ENCODE assay signal across 10 cellular contexts in the genomic region with DNA sequence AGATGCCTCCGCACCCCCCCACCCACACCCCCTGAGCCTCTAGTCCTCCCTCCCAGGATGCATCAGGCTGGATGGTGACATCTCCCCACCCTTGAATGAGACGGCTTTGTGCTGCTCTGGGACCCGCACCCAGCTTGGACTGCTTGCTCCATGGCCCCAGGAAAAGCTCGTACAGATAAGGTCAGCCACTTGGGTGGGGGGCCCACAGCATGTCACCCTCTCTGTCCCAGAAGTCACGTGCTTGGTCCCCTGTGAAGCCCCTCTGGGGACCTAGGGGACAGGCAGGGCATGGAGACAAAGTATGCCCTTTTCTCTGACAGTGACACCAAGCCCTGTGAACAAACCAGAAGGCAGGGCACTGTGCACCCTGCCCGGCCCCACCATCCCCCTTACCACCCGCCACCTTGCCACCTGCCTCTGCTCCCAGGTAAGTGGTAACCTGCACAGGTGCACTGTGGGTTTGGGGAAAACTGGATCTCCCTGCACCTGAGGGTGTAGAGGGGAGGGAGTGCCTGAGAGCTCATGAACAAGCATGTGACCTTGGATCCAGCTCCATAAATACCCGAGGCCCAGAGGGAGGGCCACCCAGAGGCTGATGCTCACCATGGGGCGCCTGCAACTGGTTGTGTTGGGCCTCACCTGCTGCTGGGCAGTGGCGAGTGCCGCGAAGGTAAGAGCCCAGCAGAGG. TPM values are rescaled to one million over a fixed set of nuclear protein-coding genes. Genes with fewer than 3 reads are reported as not detected.
A peak's percentile ranks its signal among the peaks of the same experiment; 100 is the strongest.
DNase-seq lines count a peak whose midpoint lies in the region; ATAC-seq, FAIRE-seq and TF ChIP-seq lines count a peak whose summit lies in the region.
"Not testable (repeated sequence)": the region's sequence is repeated elsewhere in the genome, so short reads cannot be mapped to it uniquely, and the experiment has no call there.
"Had no signal": no experiment of that assay in that cellular context is flagged by ENCODE, and none has a peak within 500 bp of the region (broad histone marks: within the 10 kb centered on the region; RNA-seq: fewer than 3 reads in every experiment).

No MANE protein-coding gene starts in this region.

- H3K27me3 ChIP-seq in Caco-2 (replicated peaks; ENCODE audit: control insufficient read depth, insufficient read depth, low read length); GM23338 (ENCODE audit: insufficient read depth); Peyer's patch; small intestine (ENCODE audit: control insufficient read depth in 2 of 2, insufficient read depth in 2 of 2, low read length in 2 of 2): not testable (repeated sequence)
- peaks cover 0 to 34% of the 10 kb centered on the region in 2 experiments for H3K27me3 ChIP-seq in mesenchymal stem cell (ENCODE audit: control insufficient read depth in 1 of 2, insufficient read depth in 1 of 2, low read length in 2 of 2)

- not testable (repeated sequence) for H3K23ac ChIP-seq in mesenchymal stem cell (ENCODE audit: low read length in 2 of 2)

- not testable (repeated sequence) for H3K9me3 Mint-ChIP-seq in Caco-2 (ENCODE audit: unreplicated experiment); GM23338

- intact Hi-C loops in Caco-2 (cut with micrococcal nuclease; ENCODE audit: unreplicated experiment) = not testable (repeated sequence)

- H3K4me2 ChIP-seq in GM23338; mesenchymal stem cell (ENCODE audit: low read length, poor library complexity, severe bottlenecking): not testable (repeated sequence)

- H2BK15ac ChIP-seq in mesenchymal stem cell (ENCODE audit: low read depth, poor library complexity, severe bottlenecking) = peak overlapping the region; percentile 23

- H3K27me3 Mint-ChIP-seq in Caco-2 (ENCODE audit: insufficient read depth, unreplicated experiment); GM23338 (ENCODE audit: insufficient read depth, low read depth, poor library complexity): not testable (repeated sequence)

- peak overlapping the region; percentile 37 for H3K4me3 Mint-ChIP-seq in Caco-2 (ENCODE audit: unreplicated experiment)
- not testable (repeated sequence) for H3K4me3 Mint-ChIP-seq in GM23338

- not testable (repeated sequence) for H3K9me2 ChIP-seq in GM23338 (ENCODE audit: insufficient read depth)

- not testable (repeated sequence) for H3K4ac ChIP-seq in mesenchymal stem cell (ENCODE audit: low read depth in 1 of 2, low read length in 2 of 2)

- not testable (repeated sequence) for H2AK5ac ChIP-seq in mesenchymal stem cell (ENCODE audit: low read length, severe bottlenecking)

- TF ChIP-seq POLR2A in Peyer's patch (IDR thresholded peaks at IDR 0.05) = not testable (repeated sequence)

- peak in 1 of 2 experiments; percentile 28 for DNase-seq in Caco-2
- not testable (repeated sequence) for DNase-seq in GM23338 (ENCODE audit: low spot score); mesenchymal stem cell; small intestine
- peak; percentile 52 for DNase-seq in NCI-H2107 (lab: John Stamatoyannopoulos, UW)
- DNase-seq in Peyer's patch = peak in 2 of 3 donors; percentile 51 to 66

- peak overlapping the region in 1 of 2 experiments; percentile 21 for H3K18ac ChIP-seq in mesenchymal stem cell (ENCODE audit: low read depth in 1 of 2, low read length in 2 of 2)

- not testable (repeated sequence) for H4K20me1 ChIP-seq in GM23338 (replicated peaks; ENCODE audit: insufficient read depth)

- FAIRE-seq in small intestine (lab: Jason Lieb, UNC) = not testable (repeated sequence)

- ATAC-seq in GM23338 (0 out of 3 replicates have a peak, but pooled peaks have one; percentile 13), esophagus mucosa (peak; percentile 15)

- not testable (repeated sequence) for TF ChIP-seq CTCF in Caco-2 (IDR thresholded peaks at IDR 0.05; ENCODE audit: insufficient read depth in 1 of 2, low read depth in 1 of 2, low read length in 1 of 2, severe bottlenecking in 1 of 2, unreplicated experiment in 1 of 2); GM23338 (conservative IDR thresholded peaks at IDR 0.05; ENCODE audit: low read depth in 2 of 2); Peyer's patch (IDR thresholded peaks at IDR 0.05)

- peak overlapping the region in 1 of 2 experiments; percentile 41 for H3K14ac ChIP-seq in mesenchymal stem cell (ENCODE audit: low read length in 2 of 2)

- H3K79me1 ChIP-seq in mesenchymal stem cell (replicated peaks; ENCODE audit: low read length, poor library complexity, severe bottlenecking) = not testable (repeated sequence)

- not testable (repeated sequence) for H4K8ac ChIP-seq in mesenchymal stem cell (ENCODE audit: low read length)

- CTCF ChIA-PET in Caco-2 (lab: Charles Lee) = not testable (repeated sequence)

- not testable (repeated sequence) for H3K4me3 ChIP-seq in Caco-2 (ENCODE audit: low read depth, low read length); GM23338; Peyer's patch; mesenchymal stem cell (ENCODE audit: insufficient read depth in 1 of 2, low read depth in 1 of 2, low read length in 2 of 2); small intestine (ENCODE audit: low read depth in 1 of 2, low read length in 2 of 2)

- not testable (repeated sequence) for H3F3A ChIP-seq in GM23338 (replicated peaks; ENCODE audit: low read depth)

- not testable (repeated sequence) for H3K36me3 ChIP-seq in Caco-2 (ENCODE audit: control insufficient read depth, insufficient read depth, low read length); GM23338 (ENCODE audit: insufficient read depth); Peyer's patch; mesenchymal stem cell (ENCODE audit: control insufficient read depth in 1 of 2, insufficient read depth in 2 of 2, low read depth in 1 of 2, low read length in 2 of 2); small intestine (ENCODE audit: control insufficient read depth in 2 of 2, insufficient read depth in 2 of 2, low read length in 2 of 2)

- not testable (repeated sequence) for H3K79me2 ChIP-seq in GM23338 (replicated peaks; ENCODE audit: insufficient read depth)

- peaks cover 13% of the 10 kb centered on the region for H3K4me1 ChIP-seq in Caco-2
- not testable (repeated sequence) for H3K4me1 ChIP-seq in GM23338 (ENCODE audit: insufficient read depth); Peyer's patch; mesenchymal stem cell (ENCODE audit: control insufficient read depth, insufficient read depth, low read depth, low read length); small intestine (ENCODE audit: control insufficient read depth in 2 of 2, insufficient read depth in 1 of 2, low read depth in 1 of 2, low read length in 1 of 2)

- H4K91ac ChIP-seq in mesenchymal stem cell (ENCODE audit: low read length) = peak overlapping the region; percentile 68

- WGBS in mesenchymal stem cell = 95% methylated on average over 4 of the region's 12 CpGs
- WGBS in small intestine, 3 donors = 16 to 67% (median 22%) methylated on average over 5 to 10 of the region's 12 CpGs

- H3K4me1 Mint-ChIP-seq in Caco-2 (ENCODE audit: low read depth, unreplicated experiment); GM23338: not testable (repeated sequence)

- H2AFZ ChIP-seq in GM23338; mesenchymal stem cell (ENCODE audit: low read depth, low read length): not testable (repeated sequence)

- not testable (repeated sequence) for H2BK12ac ChIP-seq in mesenchymal stem cell (ENCODE audit: low read length in 2 of 2)

- H2BK120ac ChIP-seq in mesenchymal stem cell (ENCODE audit: low read depth, low read length) = not testable (repeated sequence)

- not testable (repeated sequence) for H3K9me3 ChIP-seq in Caco-2; Peyer's patch; mesenchymal stem cell (ENCODE audit: control insufficient read depth, low read length); small intestine (ENCODE audit: control insufficient read depth, low read depth)

- not testable (repeated sequence) for H3K9ac ChIP-seq in mesenchymal stem cell (ENCODE audit: low read length)

- H3K36me3 Mint-ChIP-seq in Caco-2 (ENCODE audit: insufficient read depth, unreplicated experiment); GM23338 (ENCODE audit: low read depth): not testable (repeated sequence)

- not testable (repeated sequence) for H3K27ac ChIP-seq in GM23338 (ENCODE audit: low read depth); mesenchymal stem cell (ENCODE audit: low read length, poor library complexity, severe bottlenecking)
- H3K27ac ChIP-seq in Peyer's patch = peak overlapping the region in 3 of 4 donors; percentile 67 to 85 (median 78)
- H3K27ac ChIP-seq in small intestine (ENCODE audit: low read depth in 1 of 2, low read length in 1 of 2) = peak overlapping the region; percentile 84 to 91

- BruUV-seq in Caco-2 (replicated peaks; lab: Mats Ljungman, UMichigan) = not testable (repeated sequence)

- POLR2A ChIA-PET in Caco-2 (lab: Charles Lee) = not testable (repeated sequence)

- H3K27ac Mint-ChIP-seq in Caco-2 (ENCODE audit: unreplicated experiment); GM23338: not testable (repeated sequence)

- not testable (repeated sequence) for H2BK5ac ChIP-seq in mesenchymal stem cell (ENCODE audit: low read depth, low read length, poor library complexity, severe bottlenecking)

RNA-seq across cellular contexts. Expression of gene CEL, which starts 20.3 kb away (rescaled TPM):
- total RNA-seq in Caco-2 (2022) (1.9 and 2.0 TPM in 2 replicates), Peyer's patch (1 to 10 TPM; 1.6 to 9.1 (median 5.8) TPM), esophagus mucosa (2.4 TPM)
- total RNA-seq in GM23338 (2014; rRNA removed; shearing (Covaris generic)) = 1.0 and 2.3 TPM in 2 replicates
- polyA plus RNA-seq in GM23338 (2016; fragmentation: Nextera tagmentation; extraction: Ambion mirVana) (0.26 and 0.27 TPM in 2 replicates), small intestine (1 to 10 TPM; 2.8 to 7.4 (median 3.2) TPM)
- 0.57 TPM for polyA plus RNA-seq in mesenchymal stem cell (2013, experiment 1 of 2)
- 0.55 TPM for polyA plus RNA-seq in mesenchymal stem cell (2013, experiment 2 of 2)
- polyA plus RNA-seq: CD14-positive monocyte; CD8-positive, alpha-beta memory T cell; IgD-negative memory B cell had no signal

RNA-seq across cellular contexts. Expression of gene RALGDS, which starts 38.9 kb away (rescaled TPM):
- total RNA-seq in Caco-2 (2022) (18.7 and 19.7 TPM in 2 replicates), Peyer's patch (100 to 1,000 TPM in 2 of 4 donors, 10 to 100 TPM in 2; 53.1 to 237 (median 139) TPM), esophagus mucosa (35.0 TPM)
- total RNA-seq in GM23338 (2014; rRNA removed; shearing (Covaris generic)) = 15.5 and 20.3 TPM in 2 replicates
- polyA plus RNA-seq in GM23338 (2016; fragmentation: Nextera tagmentation; extraction: Ambion mirVana) (6.1 and 8.6 TPM in 2 replicates), small intestine (10 to 100 TPM; 33.0 to 49.0 (median 36.4) TPM)
- polyA plus RNA-seq in mesenchymal stem cell (2013, experiment 1 of 2) = 30.8 TPM
- polyA plus RNA-seq in mesenchymal stem cell (2013, experiment 2 of 2) = 27.5 TPM

RNA-seq across cellular contexts. Expression of gene GTF3C5, which starts 51.3 kb away (rescaled TPM):
- total RNA-seq in Caco-2 (2022) = 73.1 and 80.8 TPM in 2 replicates
- total RNA-seq in GM23338 (2014; rRNA removed; shearing (Covaris generic)) = 78.8 and 81.1 TPM in 2 replicates
- polyA plus RNA-seq in GM23338 (2016; fragmentation: Nextera tagmentation; extraction: Ambion mirVana) = 41.2 and 46.0 TPM in 2 replicates
- total RNA-seq in Peyer's patch = 100 to 1,000 TPM in 1 of 4 donors, 10 to 100 TPM in 3; 63.7 to 103 (median 73.5) TPM
- total RNA-seq in esophagus mucosa = 33.6 TPM
- 31.5 TPM for polyA plus RNA-seq in mesenchymal stem cell (2013, experiment 1 of 2)
- polyA plus RNA-seq in mesenchymal stem cell (2013, experiment 2 of 2) = 30.0 TPM
- 10 to 100 TPM; 37.3 to 54.6 (median 47.3) TPM for polyA plus RNA-seq in small intestine
